Comparison of ENCODE assay signal across 8 cellular contexts in the genomic region with DNA sequence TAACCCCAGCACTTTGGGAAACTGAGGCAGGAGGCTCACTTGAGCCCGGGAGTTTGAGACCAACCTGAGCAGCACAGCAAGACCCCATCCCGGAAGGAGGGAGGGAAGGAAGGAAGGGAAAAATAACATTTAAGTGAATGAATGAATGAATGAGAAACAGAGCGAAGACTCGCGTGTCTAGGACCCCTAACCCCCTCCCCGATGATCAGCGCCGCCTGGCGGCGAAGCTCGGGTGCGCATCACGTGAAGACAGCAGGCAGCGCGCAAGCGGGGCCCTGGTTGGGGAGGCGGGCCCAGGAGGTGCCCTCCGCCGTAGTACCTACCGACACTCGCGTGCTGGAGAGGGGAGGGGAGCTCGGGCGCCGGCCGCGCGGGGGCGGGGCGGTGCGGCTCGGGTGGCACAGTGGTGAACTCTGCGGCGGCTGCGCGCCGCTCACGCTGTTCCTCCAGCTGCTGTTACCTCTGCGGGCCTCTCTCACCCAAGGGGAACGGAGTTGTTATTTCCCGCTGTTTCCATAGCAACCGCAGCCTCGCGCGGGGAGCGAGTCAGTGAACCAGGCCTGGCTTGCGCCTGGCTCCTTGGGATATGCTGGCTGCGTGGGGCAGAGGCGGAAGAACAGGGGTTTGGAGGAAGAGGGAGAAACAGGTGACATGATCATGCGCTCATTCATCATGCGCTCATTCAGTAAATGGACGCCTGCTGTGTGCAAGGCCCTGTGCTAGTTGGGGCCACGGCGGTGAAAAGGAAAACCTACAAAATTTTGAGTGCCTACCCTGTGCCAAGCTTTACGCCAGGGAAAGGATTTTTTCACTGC. TPM values are rescaled to one million over a fixed set of nuclear protein-coding genes. Genes with fewer than 3 reads are reported as not detected.
DNase-seq lines count a peak whose midpoint lies in the region; ATAC-seq and TF ChIP-seq lines count a peak whose summit lies in the region.

No MANE protein-coding gene starts in this region.

- BruUV-seq in Calu3 (replicated peaks; lab: Mats Ljungman, UMichigan): no TSS peak

- peaks cover 8% of the 10 kb centered on the region for H3K4me1 ChIP-seq in HUES6 (ENCODE audit: control insufficient read depth, insufficient read depth, low read length)
- peaks cover 10% of the 10 kb centered on the region for H3K4me1 ChIP-seq in OCI-LY1 (ENCODE audit: insufficient read depth, low read length, severe bottlenecking)

- H3K27ac Mint-ChIP-seq in Calu3 (ENCODE audit: unreplicated experiment): peak overlapping the region; percentile 100

- TF ChIP-seq POLR2A in erythroblast (IDR thresholded peaks at IDR 0.05; ENCODE audit: low read length): no peak

- H3K9ac ChIP-seq in HUES6 (ENCODE audit: low read length): peak overlapping the region; percentile 73
- H3K9ac ChIP-seq in OCI-LY1 (ENCODE audit: low read length): peak overlapping the region; percentile 44; the same call in 1 of the 2 replicates

- H3K4me2 ChIP-seq in OCI-LY1 (ENCODE audit: low read length): peak overlapping the region; percentile 65

- intact Hi-C loops in Calu3 (cut with micrococcal nuclease; ENCODE audit: unreplicated experiment): loop anchor here (1.0 to 5.0 kb wide), 3 partner anchors 22 to 77 kb away; no protein-coding TSS in a partner anchor

- H3F3A ChIP-seq in OCI-LY1 (ENCODE audit: insufficient read depth, low read length): no peaks in the 10 kb centered on the region; the same call in 1 of the 2 replicates

- H3K9me2 ChIP-seq in OCI-LY1 (ENCODE audit: low read depth, low read length): no peaks in the 10 kb centered on the region

- no peaks in the 10 kb centered on the region for H3K79me2 ChIP-seq in OCI-LY1 (ENCODE audit: insufficient read depth, low read length)

- no peaks in the 10 kb centered on the region for H4K20me1 ChIP-seq in OCI-LY1 (ENCODE audit: insufficient read depth, low read length)

- CTCF ChIA-PET in Calu3 (lab: Charles Lee): interaction anchor here (0.6 to 3.0 kb wide), 19 partner anchors 13 to 359 kb away, joined by 3 to 66 read pairs (median 5); a partner anchor contains a TSS

- H3K27ac ChIP-seq in HUES6 (ENCODE audit: low read depth, low read length) (no peak overlapping the region), OCI-LY1 (ENCODE audit: low read depth, low read length, poor library complexity, severe bottlenecking) (peak overlapping the region; percentile 24)

- peak overlapping the region; percentile 80 for H3K4me3 Mint-ChIP-seq in Calu3 (ENCODE audit: low read depth, unreplicated experiment)

- DNase-seq in Calu3 (peak; percentile 99), activated T-cell treated with anti-CD3 and anti-CD28 coated beads for 24 hours (ENCODE audit: low read depth) (peak; percentile 74), erythroblast (lab: John Stamatoyannopoulos, UW) (peak; percentile 82 to 84), mucosa of gallbladder (ENCODE audit: low spot score) (peak; percentile 84)
- peak; percentile 27 to 48 for DNase-seq in stimulated activated CD8-positive, alpha-beta memory T cell treated with anti-CD3 and anti-CD28 coated beads, Interleukin-4, amount 100 ng/mL, for 1 hour (ENCODE audit: low read depth in 2 of 2, low spot score in 1 of 2)

- peaks cover 20% of the 10 kb centered on the region for H3K4me1 Mint-ChIP-seq in Calu3 (ENCODE audit: low read depth, unreplicated experiment)

- peaks cover 25% of the 10 kb centered on the region for H3K27me3 ChIP-seq in HUES6 (ENCODE audit: control insufficient read depth, insufficient read depth, low read length)
- no peaks in the 10 kb centered on the region for H3K27me3 ChIP-seq in OCI-LY1 (ENCODE audit: insufficient read depth, low read length)

- H3K9me3 Mint-ChIP-seq in Calu3 (ENCODE audit: low read depth, unreplicated experiment): no peaks in the 10 kb centered on the region

- H3K9me3 ChIP-seq in HUES6 (ENCODE audit: control insufficient read depth, insufficient read depth, low read depth, low read length) (no peaks in the 10 kb centered on the region), OCI-LY1 (ENCODE audit: low read length) (no peaks in the 10 kb centered on the region)

- TF ChIP-seq CTCF in Calu3 (IDR thresholded peaks at IDR 0.05; ENCODE audit: unreplicated experiment) (peak; percentile 100), OCI-LY1 (IDR thresholded peaks at IDR 0.05; ENCODE audit: low read length) (peak; percentile 96)

- no peaks in the 10 kb centered on the region for H3K27me3 Mint-ChIP-seq in Calu3 (ENCODE audit: unreplicated experiment)

- ATAC-seq in GM21526 (IDR thresholded peaks at IDR 0.05; ENCODE audit: low FRiP score, unreplicated experiment): peak; percentile 89

- H3K4me3 ChIP-seq in HUES6 (ENCODE audit: low read depth, low read length) (peak overlapping the region; percentile 70), OCI-LY1 (ENCODE audit: low read depth, low read length, poor library complexity, severe bottlenecking) (peak overlapping the region; percentile 55)

- peaks cover 48% of the 10 kb centered on the region for H3K36me3 Mint-ChIP-seq in Calu3 (ENCODE audit: insufficient read depth, unreplicated experiment)

- H3K36me3 ChIP-seq in HUES6 (ENCODE audit: control insufficient read depth, insufficient read depth, low read length) (no peaks in the 10 kb centered on the region), OCI-LY1 (ENCODE audit: insufficient read depth, low read length) (no peaks in the 10 kb centered on the region)

- peak overlapping the region; percentile 21 for H2AFZ ChIP-seq in OCI-LY1 (ENCODE audit: low read length)

RNA-seq across cellular contexts. Expression of a gene that starts 2.0 kb away (rescaled TPM):
- total RNA-seq in Calu3 (2022) (80.4 and 91.8 TPM in 2 replicates), mucosa of gallbladder (33.8 TPM)

RNA-seq across cellular contexts. Expression of a gene that starts 42.9 kb away (rescaled TPM):
- total RNA-seq in Calu3 (2022) (56.0 and 56.7 TPM in 2 replicates), mucosa of gallbladder (35.1 TPM)

Comparison
In these comparisons a context has a peak if more than half of its experiments do, and no peak if none do; other contexts are left out.
1. DNase-seq: peak in every context shown above with its lines; median percentile 99 in Calu3; 84 in mucosa of gallbladder; 83 in erythroblast; 74 in activated T-cell treated with anti-CD3 and anti-CD28 coated beads for 24 hours; 38 in stimulated activated CD8-positive, alpha-beta memory T cell treated with anti-CD3 and anti-CD28 coated beads, Interleukin-4, amount 100 ng/mL, for 1 hour.